ENCODE assay signal across 8 cellular contexts in genomic region chr7:30136743-30137485, GRCh38. TPM values are rescaled to one million over a fixed set of nuclear protein-coding genes. Genes with fewer than 3 reads are reported as not detected.
DNase-seq lines count a peak whose midpoint lies in the region; ATAC-seq and TF ChIP-seq lines count a peak whose summit lies in the region.

No MANE protein-coding gene starts in this region.

- CTCF ChIA-PET in Calu3 (lab: Charles Lee), result no interaction called here
- CTCF ChIA-PET in activated naive CD4-positive, alpha-beta T cell treated with anti-CD3 and anti-CD28 coated beads, Interleukin-2, amount 10 ng/mL, durations not matched to agents 7 days and 5 days (lab: Charles Lee), result interaction anchor here (0.9 kb wide), 1 partner anchor 17 kb away, joined by 3 read pairs; no protein-coding TSS in a partner anchor

- H3K9me3 Mint-ChIP-seq in Calu3 (ENCODE audit: low read depth, unreplicated experiment), result no peaks in the 10 kb centered on the region
- H3K9me3 Mint-ChIP-seq in activated naive CD4-positive, alpha-beta T cell treated with anti-CD3 and anti-CD28 coated beads, Interleukin-2, amount 10 ng/mL, durations not matched to agents 7 days and 5 days, result no peaks in the 10 kb centered on the region

- no peak for TF ChIP-seq POLR2A in sigmoid colon (IDR thresholded peaks at IDR 0.05)

- WGBS in sigmoid colon, 2 donors, result 88 to 89% methylated on average over 7 of the region's 7 CpGs

- H3K4me1 ChIP-seq in foreskin keratinocyte (no peaks in the 10 kb centered on the region), sigmoid colon (peaks cover 0 to 28% (median 17%) of the 10 kb centered on the region in 4 donors)

- no peaks in the 10 kb centered on the region for H3K27me3 ChIP-seq in foreskin keratinocyte
- H3K27me3 ChIP-seq in sigmoid colon, result no peaks in the 10 kb centered on the region

- H3K27me3 Mint-ChIP-seq in Calu3 (ENCODE audit: unreplicated experiment), result no peaks in the 10 kb centered on the region
- peaks cover 37% of the 10 kb centered on the region for H3K27me3 Mint-ChIP-seq in activated naive CD4-positive, alpha-beta T cell treated with anti-CD3 and anti-CD28 coated beads, Interleukin-2, amount 10 ng/mL, durations not matched to agents 7 days and 5 days

- H3K4me3 Mint-ChIP-seq in Calu3 (ENCODE audit: low read depth, unreplicated experiment), result peak overlapping the region; percentile 100
- H3K4me3 Mint-ChIP-seq in activated naive CD4-positive, alpha-beta T cell treated with anti-CD3 and anti-CD28 coated beads, Interleukin-2, amount 10 ng/mL, durations not matched to agents 7 days and 5 days, result no peak overlapping the region

- TF ChIP-seq EP300 in sigmoid colon (IDR thresholded peaks at IDR 0.05), result no peak

- ATAC-seq in foreskin keratinocyte, result no peak
- ATAC-seq in HG02840 (IDR thresholded peaks at IDR 0.05; ENCODE audit: low FRiP score, unreplicated experiment), result no peak

- intact Hi-C loops in Calu3 (cut with micrococcal nuclease; ENCODE audit: unreplicated experiment) (no loop called here), sigmoid colon (cut with DNase I) (no loop called here)

- BruUV-seq in Calu3 (replicated peaks; lab: Mats Ljungman, UMichigan), result TSS peak; percentile 35

- no peaks in the 10 kb centered on the region for H3K36me3 ChIP-seq in sigmoid colon

- peak overlapping the region; percentile 89 for H3K27ac ChIP-seq in foreskin keratinocyte
- H3K27ac ChIP-seq in sigmoid colon, result peak overlapping the region in 2 of 4 donors; percentile 95 to 96

- peak overlapping the region; percentile 83 to 95 (median 94) for H3K4me3 ChIP-seq in sigmoid colon

- DNase-seq in Calu3 (no peak), SK-MEL-5 (ENCODE audit: low read depth, low spot score) (peak; percentile 51), foreskin keratinocyte (no peak), sigmoid colon (no peak), GM10266 (ENCODE audit: extremely low spot score) (no peak), NCI-H1436 (lab: John Stamatoyannopoulos, UW) (no peak)
- no peak for DNase-seq in activated naive CD4-positive, alpha-beta T cell treated with anti-CD3 and anti-CD28 coated beads, Interleukin-2, amount 10 ng/mL, durations not matched to agents 7 days and 5 days

- H3K36me3 Mint-ChIP-seq in Calu3 (ENCODE audit: insufficient read depth, unreplicated experiment), result peaks cover 39% of the 10 kb centered on the region
- no peaks in the 10 kb centered on the region for H3K36me3 Mint-ChIP-seq in activated naive CD4-positive, alpha-beta T cell treated with anti-CD3 and anti-CD28 coated beads, Interleukin-2, amount 10 ng/mL, durations not matched to agents 7 days and 5 days

- no peak overlapping the region for H3K27ac Mint-ChIP-seq in Calu3 (ENCODE audit: unreplicated experiment)
- no peak overlapping the region for H3K27ac Mint-ChIP-seq in activated naive CD4-positive, alpha-beta T cell treated with anti-CD3 and anti-CD28 coated beads, Interleukin-2, amount 10 ng/mL, durations not matched to agents 7 days and 5 days

- no peak for TF ChIP-seq CTCF in Calu3 (IDR thresholded peaks at IDR 0.05; ENCODE audit: unreplicated experiment)
- no peak for TF ChIP-seq CTCF in foreskin keratinocyte (conservative IDR thresholded peaks at IDR 0.05)
- no peak for TF ChIP-seq CTCF in sigmoid colon (IDR thresholded peaks at IDR 0.05)
- no peak for TF ChIP-seq CTCF in GM10266 (IDR thresholded peaks at IDR 0.05; ENCODE audit: control insufficient read depth, insufficient read depth, low read depth, missing control alignments)

- H3K9me3 ChIP-seq in sigmoid colon, result no peaks in the 10 kb centered on the region

- peaks cover 11% of the 10 kb centered on the region for H3K4me1 Mint-ChIP-seq in Calu3 (ENCODE audit: low read depth, unreplicated experiment)
- H3K4me1 Mint-ChIP-seq in activated naive CD4-positive, alpha-beta T cell treated with anti-CD3 and anti-CD28 coated beads, Interleukin-2, amount 10 ng/mL, durations not matched to agents 7 days and 5 days, result peaks cover 12% of the 10 kb centered on the region

- in situ Hi-C loops in SK-MEL-5 (cut with HindIII; ENCODE audit: low pct_unique_long_range_greater_than_20kb, low sequenced_read_pairs), result no loop called here

RNA-seq across cellular contexts. Expression of gene MTURN, which starts 2.1 kb away (rescaled TPM):
- total RNA-seq in Calu3 (2022) (6.4 and 6.5 TPM in 2 replicates), foreskin keratinocyte (9.5 and 11.1 TPM in 2 replicates), sigmoid colon (100 to 1,000 TPM in 1 of 4 donors, 10 to 100 TPM in 3; 75.9 to 102 (median 87.4) TPM)
- 99.2 and 112 TPM in 2 replicates for total RNA-seq in SK-MEL-5 (2014; rRNA removed; shearing (Covaris generic))
- polyA plus RNA-seq in SK-MEL-5 (2015; cell fraction: cytosol; rRNA removed), result 57.1 and 60.0 TPM in 2 replicates
- 122 and 125 TPM in 2 replicates for polyA plus RNA-seq in SK-MEL-5 (2015; cell fraction: nucleus; rRNA removed)
- polyA plus RNA-seq in foreskin keratinocyte (6.3 and 7.9 TPM in 2 replicates), sigmoid colon (10 to 100 TPM in 1 of 3 donors, 1 to 10 TPM in 2; 7.2 to 33.0 (median 7.4) TPM)
